ENCODE assay signal across 12 cellular contexts in the genomic region with DNA sequence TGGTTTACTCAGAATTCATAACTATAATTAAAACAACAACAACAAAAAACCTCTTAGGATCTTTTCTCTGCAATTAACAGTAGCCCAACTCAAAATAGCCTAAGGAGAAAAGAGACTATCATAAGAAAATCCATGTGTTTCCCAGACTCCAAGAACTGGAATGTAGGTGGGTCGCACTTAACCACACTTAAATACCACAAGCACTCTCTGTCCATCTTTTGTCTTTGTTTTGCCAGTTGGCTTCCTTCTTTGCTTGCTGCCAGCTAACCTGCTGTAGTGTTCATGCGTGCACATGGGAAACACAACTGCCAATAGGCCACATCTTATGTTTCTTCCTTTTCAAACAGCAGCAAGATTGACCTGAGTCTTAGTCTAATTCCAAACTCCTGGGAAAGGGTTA. TPM values are rescaled to one million over a fixed set of nuclear protein-coding genes. Genes with fewer than 3 reads are reported as not detected.
DNase-seq lines count a peak whose midpoint lies in the region; ATAC-seq and TF ChIP-seq lines count a peak whose summit lies in the region.
"Had no signal": no experiment of that assay in that cellular context is flagged by ENCODE, and none has a peak within 500 bp of the region (broad histone marks: within the 10 kb centered on the region; RNA-seq: fewer than 3 reads in every experiment).

No MANE protein-coding gene starts in this region.

- TF ChIP-seq CTCF in MCF 10A (IDR thresholded peaks at IDR 0.05; ENCODE audit: unreplicated experiment) (no peak), breast epithelium (IDR thresholded peaks at IDR 0.05) (no peak)

- no peaks in the 10 kb centered on the region for H3K27me3 Mint-ChIP-seq in MCF 10A (ENCODE audit: insufficient read depth, unreplicated experiment)
- H3K27me3 Mint-ChIP-seq in central memory CD8-positive, alpha-beta T cell = no peaks in the 10 kb centered on the region

- H3K36me3 ChIP-seq in breast epithelium (no peaks in the 10 kb centered on the region), thymus (ENCODE audit: control insufficient read depth, insufficient read depth) (no peaks in the 10 kb centered on the region)
- H3K36me3 ChIP-seq: prostate gland had no signal

- H3K27ac ChIP-seq in breast epithelium (peak overlapping the region in 1 of 2 donors; percentile 17), thymus (ENCODE audit: low read depth) (peak overlapping the region; percentile 31)
- H3K27ac ChIP-seq: prostate gland had no signal

- POLR2A ChIA-PET in MCF 10A (lab: Yijun Ruan, JAX) = interaction anchor here (0.6 kb wide), 1 partner anchor 179 kb away, joined by 3 read pairs; no protein-coding TSS in a partner anchor

- CTCF ChIA-PET in MCF 10A (lab: Yijun Ruan, JAX) = interaction anchor here (0.7 kb wide), 1 partner anchor 107 kb away, joined by 3 read pairs; no protein-coding TSS in a partner anchor

- WGBS in thymus = 90% methylated on average over 2 of the region's 2 CpGs

- H3K4me3 ChIP-seq in breast epithelium = no peak overlapping the region
- H3K4me3 ChIP-seq in thymus (ENCODE audit: low read length) = no peak overlapping the region
- H3K4me3 ChIP-seq: prostate gland had no signal

- no peaks in the 10 kb centered on the region for H3K9me3 Mint-ChIP-seq in MCF 10A (ENCODE audit: unreplicated experiment)
- H3K9me3 Mint-ChIP-seq in central memory CD8-positive, alpha-beta T cell = no peaks in the 10 kb centered on the region

- H3K4me1 ChIP-seq in breast epithelium = peaks cover 0 to 5% of the 10 kb centered on the region in 2 donors
- peaks cover 14% of the 10 kb centered on the region for H3K4me1 ChIP-seq in thymus (ENCODE audit: control insufficient read depth, insufficient read depth, low read length)
- H3K4me1 ChIP-seq: prostate gland had no signal

- DNase-seq in MCF 10A (ENCODE audit: unreplicated experiment) = peak; percentile 24
- no peak for DNase-seq in breast epithelium (ENCODE audit: low spot score in 2 of 2)
- peak; percentile 78 for DNase-seq in SW480 (ENCODE audit: low spot score)
- no peak for DNase-seq in central memory CD8-positive, alpha-beta T cell (ENCODE audit: low spot score in 2 of 2)
- no peak for DNase-seq in nucleus accumbens (lab: John Stamatoyannopoulos, UW)
- no peak for DNase-seq in left colon
- DNase-seq: activated CD4-positive, CD25-positive, alpha-beta regulatory T cell; cerebellar nuclear complex; NCI-H2227 treated with DMSO at 0.1 percent for 48 hours had no signal

- no peak overlapping the region for H3K27ac Mint-ChIP-seq in MCF 10A (ENCODE audit: low read depth, unreplicated experiment)
- peak overlapping the region; percentile 98 for H3K27ac Mint-ChIP-seq in central memory CD8-positive, alpha-beta T cell (ENCODE audit: low read depth)

- H3K27me3 ChIP-seq in breast epithelium (no peaks in the 10 kb centered on the region), thymus (ENCODE audit: control insufficient read depth, insufficient read depth) (no peaks in the 10 kb centered on the region)

- TF ChIP-seq POLR2A in breast epithelium (IDR thresholded peaks at IDR 0.05) = no peak

- no peak for ATAC-seq in central memory CD8-positive, alpha-beta T cell (replicated peaks; ENCODE audit: extremely low read depth, poor library complexity, severe bottlenecking)
- ATAC-seq in HG03280 (IDR thresholded peaks at IDR 0.05; ENCODE audit: unreplicated experiment) (no peak), left colon (no peak)

- H3K9me3 ChIP-seq in breast epithelium = no peaks in the 10 kb centered on the region
- no peaks in the 10 kb centered on the region for H3K9me3 ChIP-seq in thymus (ENCODE audit: control insufficient read depth)
- H3K9me3 ChIP-seq: prostate gland had no signal

- no peaks in the 10 kb centered on the region for H3K36me3 Mint-ChIP-seq in MCF 10A (ENCODE audit: insufficient read depth, unreplicated experiment)
- H3K36me3 Mint-ChIP-seq in central memory CD8-positive, alpha-beta T cell (ENCODE audit: insufficient read depth) = peaks cover 5% of the 10 kb centered on the region

- BruUV-seq in MCF 10A (replicated peaks; lab: Mats Ljungman, UMichigan) = no TSS peak

- H3K4me3 Mint-ChIP-seq in MCF 10A (ENCODE audit: unreplicated experiment) = no peak overlapping the region
- peak overlapping the region; percentile 39 for H3K4me3 Mint-ChIP-seq in central memory CD8-positive, alpha-beta T cell

- H3K4me1 Mint-ChIP-seq in MCF 10A (ENCODE audit: insufficient read depth, unreplicated experiment) = peaks cover 34% of the 10 kb centered on the region
- H3K4me1 Mint-ChIP-seq in central memory CD8-positive, alpha-beta T cell = peaks cover 52% of the 10 kb centered on the region

- intact Hi-C loops in MCF 10A (cut with micrococcal nuclease) = no loop called here
- intact Hi-C loops in breast epithelium (cut with DNase I; ENCODE audit: low total_unique reads) = no loop called here
- intact Hi-C loops in left colon (cut with DNase I, micrococcal nuclease) = no loop called here

RNA-seq across cellular contexts. Expression of a gene that starts 24.1 kb away (rescaled TPM):
- total RNA-seq in MCF 10A (2022) = 26.4 and 41.4 TPM in 2 replicates
- 10 to 100 TPM; 31.5 to 45.4 (median 32.8) TPM for total RNA-seq in breast epithelium
- 8.0 TPM for polyA plus RNA-seq in thymus
- total RNA-seq in left colon = 10 to 100 TPM; 13.6 to 19.1 TPM

Comparison
In these comparisons a context has a peak if more than half of its experiments do, and no peak if none do; other contexts are left out.
1. DNase-seq: peak in MCF 10A (single experiment) and SW480 (single experiment); none in breast epithelium (0 of 2), central memory CD8-positive, alpha-beta T cell (0 of 2), nucleus accumbens (0 of 56) and left colon (0 of 2).